Comparison of ENCODE assay signal across 8 cellular contexts in genomic region chr17:50346313-50347086, GRCh38. TPM values are rescaled to one million over a fixed set of nuclear protein-coding genes. Genes with fewer than 3 reads are reported as not detected.
A peak's percentile ranks its signal among the peaks of the same experiment; 100 is the strongest.
DNase-seq lines count a peak whose midpoint lies in the region; ATAC-seq lines count a peak whose summit lies in the region.

No MANE protein-coding gene starts in this region.

- DNase-seq in activated CD8-positive, alpha-beta memory T cell treated with anti-CD3 and anti-CD28 coated beads, Interleukin-2, amount 10 ng/mL, durations not matched to agents 7 days and 5 days = peak; percentile 70
- no peak for DNase-seq in activated CD8-positive, alpha-beta memory T cell treated with anti-CD3 and anti-CD28 coated beads for 24 hours
- peak; percentile 30 for DNase-seq in RKO (ENCODE audit: low spot score)
- DNase-seq in astrocyte of the hippocampus (ENCODE audit: low read depth, low spot score) = peak; percentile 51
- DNase-seq in islet precursor cell = peak; percentile 82
- peak; percentile 28 to 36 for DNase-seq in stimulated activated CD4-positive, alpha-beta T cell treated with anti-CD3 and anti-CD28 coated beads, Interleukin-15, amount 100 ng/mL, for 48 hours (ENCODE audit: low read depth in 2 of 2)

- peak; percentile 68 for ATAC-seq in activated CD8-positive, alpha-beta memory T cell treated with anti-CD3 and anti-CD28 coated beads, Interleukin-2, amount 10 ng/mL, durations not matched to agents 7 days and 5 days
- peak; percentile 42 for ATAC-seq in HG02870 (IDR thresholded peaks at IDR 0.05; ENCODE audit: unreplicated experiment)
- no peak for ATAC-seq in HG02938 (IDR thresholded peaks at IDR 0.05; ENCODE audit: unreplicated experiment)

- no peaks in the 10 kb centered on the region for H3K36me3 Mint-ChIP-seq in activated CD8-positive, alpha-beta memory T cell treated with anti-CD3 and anti-CD28 coated beads, Interleukin-2, amount 10 ng/mL, durations not matched to agents 7 days and 5 days

- peak overlapping the region; percentile 85 for H3K27ac Mint-ChIP-seq in activated CD8-positive, alpha-beta memory T cell treated with anti-CD3 and anti-CD28 coated beads, Interleukin-2, amount 10 ng/mL, durations not matched to agents 7 days and 5 days

- H3K27me3 Mint-ChIP-seq in activated CD8-positive, alpha-beta memory T cell treated with anti-CD3 and anti-CD28 coated beads, Interleukin-2, amount 10 ng/mL, durations not matched to agents 7 days and 5 days = no peaks in the 10 kb centered on the region

- H3K9me3 Mint-ChIP-seq in activated CD8-positive, alpha-beta memory T cell treated with anti-CD3 and anti-CD28 coated beads, Interleukin-2, amount 10 ng/mL, durations not matched to agents 7 days and 5 days (ENCODE audit: low read depth) = no peaks in the 10 kb centered on the region

- peak overlapping the region; percentile 86 for H3K4me3 Mint-ChIP-seq in activated CD8-positive, alpha-beta memory T cell treated with anti-CD3 and anti-CD28 coated beads, Interleukin-2, amount 10 ng/mL, durations not matched to agents 7 days and 5 days

- peaks cover 39% of the 10 kb centered on the region for H3K4me1 Mint-ChIP-seq in activated CD8-positive, alpha-beta memory T cell treated with anti-CD3 and anti-CD28 coated beads, Interleukin-2, amount 10 ng/mL, durations not matched to agents 7 days and 5 days

- CTCF ChIA-PET in activated CD8-positive, alpha-beta memory T cell treated with anti-CD3 and anti-CD28 coated beads, Interleukin-2, amount 10 ng/mL, durations not matched to agents 7 days and 5 days (lab: Charles Lee) = interaction anchor here (1.0 to 5.0 kb wide), 6 partner anchors 10 to 133 kb away, joined by 3 to 32 read pairs (median 5); partner anchors contain the start of gene LRRC59

RNA-seq across cellular contexts. Expression of gene XYLT2, which starts 0.6 kb away (rescaled TPM):
- 10 to 100 TPM; 33.1 to 38.2 TPM for total RNA-seq in activated CD8-positive, alpha-beta memory T cell treated with anti-CD3 and anti-CD28 coated beads, Interleukin-2, amount 10 ng/mL, durations not matched to agents 7 days and 5 days

RNA-seq across cellular contexts. Expression of gene MRPL27, which starts 26.5 kb away (rescaled TPM):
- 10 to 100 TPM; 65.7 to 81.8 TPM for total RNA-seq in activated CD8-positive, alpha-beta memory T cell treated with anti-CD3 and anti-CD28 coated beads, Interleukin-2, amount 10 ng/mL, durations not matched to agents 7 days and 5 days

RNA-seq across cellular contexts. Expression of gene EME1, which starts 26.5 kb away (rescaled TPM):
- total RNA-seq in activated CD8-positive, alpha-beta memory T cell treated with anti-CD3 and anti-CD28 coated beads, Interleukin-2, amount 10 ng/mL, durations not matched to agents 7 days and 5 days = 10 to 100 TPM; 34.0 to 40.8 TPM

RNA-seq across cellular contexts. Expression of gene LRRC59, which starts 50.8 kb away (rescaled TPM):
- total RNA-seq in activated CD8-positive, alpha-beta memory T cell treated with anti-CD3 and anti-CD28 coated beads, Interleukin-2, amount 10 ng/mL, durations not matched to agents 7 days and 5 days = 10 to 100 TPM; 71.5 to 82.6 TPM
